1 cellular context compared by ENCODE assay signal in the genomic region with DNA sequence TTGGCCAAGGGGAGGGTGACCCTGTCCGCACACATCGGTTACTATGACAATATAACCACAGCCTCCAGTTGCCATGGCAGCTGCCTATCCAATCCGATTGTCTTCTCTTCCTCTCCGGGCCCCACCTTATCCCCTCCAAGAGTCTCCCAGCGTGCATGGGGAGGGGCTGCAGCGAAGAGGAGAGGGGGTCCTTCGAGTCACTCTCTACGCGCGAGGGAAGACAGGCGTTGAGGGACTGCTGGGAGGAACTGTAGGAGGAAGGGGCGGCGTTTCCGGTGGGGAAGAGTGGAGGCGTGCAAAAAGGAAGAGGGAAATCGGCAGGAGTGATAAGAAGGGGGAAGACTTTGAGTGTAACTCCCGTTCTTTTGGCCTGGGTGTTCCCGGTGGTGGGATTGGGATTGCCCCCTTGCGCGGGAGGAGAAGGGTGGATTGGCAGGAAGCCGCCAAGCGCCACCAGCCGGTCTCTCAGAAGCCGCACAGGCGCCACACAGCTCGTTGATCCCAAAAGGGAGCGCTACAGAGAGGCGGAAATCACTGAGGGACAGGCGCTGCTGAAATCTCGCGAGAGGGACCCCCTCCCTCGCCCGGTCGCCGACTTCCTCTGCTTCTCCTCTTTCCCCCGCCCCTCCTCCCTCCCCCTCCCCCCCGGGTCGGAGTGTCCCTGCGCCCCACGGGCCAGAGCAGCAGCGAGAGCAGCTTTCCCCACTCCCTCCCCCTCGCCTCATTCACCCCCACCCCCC.
TF ChIP-seq lines count a peak whose summit lies in the region.

No MANE protein-coding gene starts in this region.

TF ChIP-seq in HepG2, 621 proteins besides CTCF, POLR2A, EP300 and RAD21 (continued from another document and continues in another):
- TF ChIP-seq, protein P1, sequence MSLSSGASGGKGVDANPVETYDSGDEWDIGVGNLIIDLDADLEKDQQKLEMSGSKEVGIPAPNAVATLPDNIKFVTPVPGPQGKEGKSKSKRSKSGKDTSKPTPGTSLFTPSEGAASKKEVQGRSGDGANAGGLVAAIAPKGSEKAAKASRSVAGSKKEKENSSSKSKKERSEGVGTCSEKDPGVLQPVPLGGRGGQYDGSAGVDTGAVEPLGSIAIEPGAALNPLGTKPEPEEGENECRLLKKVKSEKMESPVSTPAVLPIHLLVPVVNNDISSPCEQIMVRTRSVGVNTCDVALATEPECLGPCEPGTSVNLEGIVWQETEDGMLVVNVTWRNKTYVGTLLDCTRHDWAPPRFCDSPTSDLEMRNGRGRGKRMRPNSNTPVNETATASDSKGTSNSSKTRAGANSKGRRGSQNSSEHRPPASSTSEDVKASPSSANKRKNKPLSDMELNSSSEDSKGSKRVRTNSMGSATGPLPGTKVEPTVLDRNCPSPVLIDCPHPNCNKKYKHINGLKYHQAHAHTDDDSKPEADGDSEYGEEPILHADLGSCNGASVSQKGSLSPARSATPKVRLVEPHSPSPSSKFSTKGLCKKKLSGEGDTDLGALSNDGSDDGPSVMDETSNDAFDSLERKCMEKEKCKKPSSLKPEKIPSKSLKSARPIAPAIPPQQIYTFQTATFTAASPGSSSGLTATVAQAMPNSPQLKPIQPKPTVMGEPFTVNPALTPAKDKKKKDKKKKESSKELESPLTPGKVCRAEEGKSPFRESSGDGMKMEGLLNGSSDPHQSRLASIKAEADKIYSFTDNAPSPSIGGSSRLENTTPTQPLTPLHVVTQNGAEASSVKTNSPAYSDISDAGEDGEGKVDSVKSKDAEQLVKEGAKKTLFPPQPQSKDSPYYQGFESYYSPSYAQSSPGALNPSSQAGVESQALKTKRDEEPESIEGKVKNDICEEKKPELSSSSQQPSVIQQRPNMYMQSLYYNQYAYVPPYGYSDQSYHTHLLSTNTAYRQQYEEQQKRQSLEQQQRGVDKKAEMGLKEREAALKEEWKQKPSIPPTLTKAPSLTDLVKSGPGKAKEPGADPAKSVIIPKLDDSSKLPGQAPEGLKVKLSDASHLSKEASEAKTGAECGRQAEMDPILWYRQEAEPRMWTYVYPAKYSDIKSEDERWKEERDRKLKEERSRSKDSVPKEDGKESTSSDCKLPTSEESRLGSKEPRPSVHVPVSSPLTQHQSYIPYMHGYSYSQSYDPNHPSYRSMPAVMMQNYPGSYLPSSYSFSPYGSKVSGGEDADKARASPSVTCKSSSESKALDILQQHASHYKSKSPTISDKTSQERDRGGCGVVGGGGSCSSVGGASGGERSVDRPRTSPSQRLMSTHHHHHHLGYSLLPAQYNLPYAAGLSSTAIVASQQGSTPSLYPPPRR (CRISPR knock-in tag; IDR thresholded peaks at IDR 0.05; ENCODE audit: borderline replicate concordance), result no peak
- TF ChIP-seq ZMYM2 (CRISPR knock-in tag; IDR thresholded peaks at IDR 0.05), result no peak
- TF ChIP-seq ZNF83 (CRISPR knock-in tag; IDR thresholded peaks at IDR 0.05; ENCODE audit: borderline replicate concordance), result no peak
- 0 out of 2 replicates have a peak, but pooled peaks have one; percentile 22 for TF ChIP-seq ZNF235 (CRISPR knock-in tag; IDR thresholded peaks at IDR 0.05; ENCODE audit: borderline replicate concordance)
- TF ChIP-seq, protein P2, sequence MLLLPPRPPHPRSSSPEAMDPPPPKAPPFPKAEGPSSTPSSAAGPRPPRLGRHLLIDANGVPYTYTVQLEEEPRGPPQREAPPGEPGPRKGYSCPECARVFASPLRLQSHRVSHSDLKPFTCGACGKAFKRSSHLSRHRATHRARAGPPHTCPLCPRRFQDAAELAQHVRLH (CRISPR knock-in tag; IDR thresholded peaks at IDR 0.05; ENCODE audit: borderline replicate concordance, low read depth), result peak; percentile 49; the same call in 1 of the 2 replicates
- TF ChIP-seq ZNF335 (CRISPR knock-in tag; IDR thresholded peaks at IDR 0.05), result peak; percentile 30; the same call in 1 of the 2 replicates
- no peak for TF ChIP-seq SYNCRIP (IDR thresholded peaks at IDR 0.05; ENCODE audit: insufficient read depth, low read depth, low read length)
- no peak for TF ChIP-seq TAF15 (IDR thresholded peaks at IDR 0.05; ENCODE audit: low read depth, low read length, poor library complexity, severe bottlenecking)
- TF ChIP-seq HOXA7 (CRISPR knock-in tag; IDR thresholded peaks at IDR 0.05), result no peak
- no peak for TF ChIP-seq SMARCC2 (IDR thresholded peaks at IDR 0.05)
- TF ChIP-seq ELF3 (CRISPR knock-in tag; IDR thresholded peaks at IDR 0.05), result peak; percentile 67
- peak; percentile 84 for TF ChIP-seq GABPA (IDR thresholded peaks at IDR 0.05; ENCODE audit: low read depth, low read length)
- TF ChIP-seq GABPA (CRISPR knock-in tag; IDR thresholded peaks at IDR 0.05; ENCODE audit: low read depth), result peak; percentile 99
- peak; percentile 39; the same call in 1 of the 2 replicates for TF ChIP-seq FOXK2 (IDR thresholded peaks at IDR 0.05)
- no peak for TF ChIP-seq TCF7L2 (IDR thresholded peaks at IDR 0.05; ENCODE audit: low read depth, low read length)
- TF ChIP-seq, protein P3, sequence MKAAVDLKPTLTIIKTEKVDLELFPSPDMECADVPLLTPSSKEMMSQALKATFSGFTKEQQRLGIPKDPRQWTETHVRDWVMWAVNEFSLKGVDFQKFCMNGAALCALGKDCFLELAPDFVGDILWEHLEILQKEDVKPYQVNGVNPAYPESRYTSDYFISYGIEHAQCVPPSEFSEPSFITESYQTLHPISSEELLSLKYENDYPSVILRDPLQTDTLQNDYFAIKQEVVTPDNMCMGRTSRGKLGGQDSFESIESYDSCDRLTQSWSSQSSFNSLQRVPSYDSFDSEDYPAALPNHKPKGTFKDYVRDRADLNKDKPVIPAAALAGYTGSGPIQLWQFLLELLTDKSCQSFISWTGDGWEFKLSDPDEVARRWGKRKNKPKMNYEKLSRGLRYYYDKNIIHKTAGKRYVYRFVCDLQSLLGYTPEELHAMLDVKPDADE (CRISPR knock-in tag; IDR thresholded peaks at IDR 0.05), result no peak
- TF ChIP-seq, protein P4, sequence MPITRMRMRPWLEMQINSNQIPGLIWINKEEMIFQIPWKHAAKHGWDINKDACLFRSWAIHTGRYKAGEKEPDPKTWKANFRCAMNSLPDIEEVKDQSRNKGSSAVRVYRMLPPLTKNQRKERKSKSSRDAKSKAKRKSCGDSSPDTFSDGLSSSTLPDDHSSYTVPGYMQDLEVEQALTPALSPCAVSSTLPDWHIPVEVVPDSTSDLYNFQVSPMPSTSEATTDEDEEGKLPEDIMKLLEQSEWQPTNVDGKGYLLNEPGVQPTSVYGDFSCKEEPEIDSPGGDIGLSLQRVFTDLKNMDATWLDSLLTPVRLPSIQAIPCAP (CRISPR knock-in tag; IDR thresholded peaks at IDR 0.05; ENCODE audit: low read depth), result no peak
- TF ChIP-seq, protein P5, sequence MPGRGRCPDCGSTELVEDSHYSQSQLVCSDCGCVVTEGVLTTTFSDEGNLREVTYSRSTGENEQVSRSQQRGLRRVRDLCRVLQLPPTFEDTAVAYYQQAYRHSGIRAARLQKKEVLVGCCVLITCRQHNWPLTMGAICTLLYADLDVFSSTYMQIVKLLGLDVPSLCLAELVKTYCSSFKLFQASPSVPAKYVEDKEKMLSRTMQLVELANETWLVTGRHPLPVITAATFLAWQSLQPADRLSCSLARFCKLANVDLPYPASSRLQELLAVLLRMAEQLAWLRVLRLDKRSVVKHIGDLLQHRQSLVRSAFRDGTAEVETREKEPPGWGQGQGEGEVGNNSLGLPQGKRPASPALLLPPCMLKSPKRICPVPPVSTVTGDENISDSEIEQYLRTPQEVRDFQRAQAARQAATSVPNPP (CRISPR knock-in tag; IDR thresholded peaks at IDR 0.05), result no peak
- TF ChIP-seq, protein P6, sequence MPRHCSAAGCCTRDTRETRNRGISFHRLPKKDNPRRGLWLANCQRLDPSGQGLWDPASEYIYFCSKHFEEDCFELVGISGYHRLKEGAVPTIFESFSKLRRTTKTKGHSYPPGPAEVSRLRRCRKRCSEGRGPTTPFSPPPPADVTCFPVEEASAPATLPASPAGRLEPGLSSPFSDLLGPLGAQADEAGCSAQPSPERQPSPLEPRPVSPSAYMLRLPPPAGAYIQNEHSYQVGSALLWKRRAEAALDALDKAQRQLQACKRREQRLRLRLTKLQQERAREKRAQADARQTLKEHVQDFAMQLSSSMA (CRISPR knock-in tag; IDR thresholded peaks at IDR 0.05), result no peak
- no peak; the same call in 1 of the 2 replicates for TF ChIP-seq MEIS1 (CRISPR knock-in tag; IDR thresholded peaks at IDR 0.05; ENCODE audit: borderline replicate concordance)
- TF ChIP-seq, protein P7, sequence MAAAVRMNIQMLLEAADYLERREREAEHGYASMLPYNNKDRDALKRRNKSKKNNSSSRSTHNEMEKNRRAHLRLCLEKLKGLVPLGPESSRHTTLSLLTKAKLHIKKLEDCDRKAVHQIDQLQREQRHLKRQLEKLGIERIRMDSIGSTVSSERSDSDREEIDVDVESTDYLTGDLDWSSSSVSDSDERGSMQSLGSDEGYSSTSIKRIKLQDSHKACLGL (CRISPR knock-in tag; IDR thresholded peaks at IDR 0.05), result no peak
- no peak for TF ChIP-seq ZNF775 (CRISPR knock-in tag; IDR thresholded peaks at IDR 0.05; ENCODE audit: borderline replicate concordance)
- no peak for TF ChIP-seq MTA1 (CRISPR knock-in tag; IDR thresholded peaks at IDR 0.05; ENCODE audit: borderline replicate concordance)
- TF ChIP-seq, protein P8, sequence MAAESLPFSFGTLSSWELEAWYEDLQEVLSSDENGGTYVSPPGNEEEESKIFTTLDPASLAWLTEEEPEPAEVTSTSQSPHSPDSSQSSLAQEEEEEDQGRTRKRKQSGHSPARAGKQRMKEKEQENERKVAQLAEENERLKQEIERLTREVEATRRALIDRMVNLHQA (CRISPR knock-in tag; IDR thresholded peaks at IDR 0.05), result no peak
- peak; percentile 41 for TF ChIP-seq ZNF331 (CRISPR knock-in tag; IDR thresholded peaks at IDR 0.05)
- TF ChIP-seq MTA3 (CRISPR knock-in tag; IDR thresholded peaks at IDR 0.05), result no peak
- TF ChIP-seq ZNF780A (CRISPR knock-in tag; IDR thresholded peaks at IDR 0.05), result no peak
- TF ChIP-seq, protein P9, sequence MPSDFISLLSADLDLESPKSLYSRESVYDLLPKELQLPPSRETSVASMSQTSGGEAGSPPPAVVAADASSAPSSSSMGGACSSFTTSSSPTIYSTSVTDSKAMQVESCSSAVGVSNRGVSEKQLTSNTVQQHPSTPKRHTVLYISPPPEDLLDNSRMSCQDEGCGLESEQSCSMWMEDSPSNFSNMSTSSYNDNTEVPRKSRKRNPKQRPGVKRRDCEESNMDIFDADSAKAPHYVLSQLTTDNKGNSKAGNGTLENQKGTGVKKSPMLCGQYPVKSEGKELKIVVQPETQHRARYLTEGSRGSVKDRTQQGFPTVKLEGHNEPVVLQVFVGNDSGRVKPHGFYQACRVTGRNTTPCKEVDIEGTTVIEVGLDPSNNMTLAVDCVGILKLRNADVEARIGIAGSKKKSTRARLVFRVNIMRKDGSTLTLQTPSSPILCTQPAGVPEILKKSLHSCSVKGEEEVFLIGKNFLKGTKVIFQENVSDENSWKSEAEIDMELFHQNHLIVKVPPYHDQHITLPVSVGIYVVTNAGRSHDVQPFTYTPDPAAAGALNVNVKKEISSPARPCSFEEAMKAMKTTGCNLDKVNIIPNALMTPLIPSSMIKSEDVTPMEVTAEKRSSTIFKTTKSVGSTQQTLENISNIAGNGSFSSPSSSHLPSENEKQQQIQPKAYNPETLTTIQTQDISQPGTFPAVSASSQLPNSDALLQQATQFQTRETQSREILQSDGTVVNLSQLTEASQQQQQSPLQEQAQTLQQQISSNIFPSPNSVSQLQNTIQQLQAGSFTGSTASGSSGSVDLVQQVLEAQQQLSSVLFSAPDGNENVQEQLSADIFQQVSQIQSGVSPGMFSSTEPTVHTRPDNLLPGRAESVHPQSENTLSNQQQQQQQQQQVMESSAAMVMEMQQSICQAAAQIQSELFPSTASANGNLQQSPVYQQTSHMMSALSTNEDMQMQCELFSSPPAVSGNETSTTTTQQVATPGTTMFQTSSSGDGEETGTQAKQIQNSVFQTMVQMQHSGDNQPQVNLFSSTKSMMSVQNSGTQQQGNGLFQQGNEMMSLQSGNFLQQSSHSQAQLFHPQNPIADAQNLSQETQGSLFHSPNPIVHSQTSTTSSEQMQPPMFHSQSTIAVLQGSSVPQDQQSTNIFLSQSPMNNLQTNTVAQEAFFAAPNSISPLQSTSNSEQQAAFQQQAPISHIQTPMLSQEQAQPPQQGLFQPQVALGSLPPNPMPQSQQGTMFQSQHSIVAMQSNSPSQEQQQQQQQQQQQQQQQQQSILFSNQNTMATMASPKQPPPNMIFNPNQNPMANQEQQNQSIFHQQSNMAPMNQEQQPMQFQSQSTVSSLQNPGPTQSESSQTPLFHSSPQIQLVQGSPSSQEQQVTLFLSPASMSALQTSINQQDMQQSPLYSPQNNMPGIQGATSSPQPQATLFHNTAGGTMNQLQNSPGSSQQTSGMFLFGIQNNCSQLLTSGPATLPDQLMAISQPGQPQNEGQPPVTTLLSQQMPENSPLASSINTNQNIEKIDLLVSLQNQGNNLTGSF (CRISPR knock-in tag; IDR thresholded peaks at IDR 0.05), result no peak
- TF ChIP-seq, protein P10, sequence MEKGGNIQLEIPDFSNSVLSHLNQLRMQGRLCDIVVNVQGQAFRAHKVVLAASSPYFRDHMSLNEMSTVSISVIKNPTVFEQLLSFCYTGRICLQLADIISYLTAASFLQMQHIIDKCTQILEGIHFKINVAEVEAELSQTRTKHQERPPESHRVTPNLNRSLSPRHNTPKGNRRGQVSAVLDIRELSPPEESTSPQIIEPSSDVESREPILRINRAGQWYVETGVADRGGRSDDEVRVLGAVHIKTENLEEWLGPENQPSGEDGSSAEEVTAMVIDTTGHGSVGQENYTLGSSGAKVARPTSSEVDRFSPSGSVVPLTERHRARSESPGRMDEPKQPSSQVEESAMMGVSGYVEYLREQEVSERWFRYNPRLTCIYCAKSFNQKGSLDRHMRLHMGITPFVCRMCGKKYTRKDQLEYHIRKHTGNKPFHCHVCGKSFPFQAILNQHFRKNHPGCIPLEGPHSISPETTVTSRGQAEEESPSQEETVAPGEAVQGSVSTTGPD (CRISPR knock-in tag; IDR thresholded peaks at IDR 0.05), result no peak
- no peak for TF ChIP-seq SUZ12 (IDR thresholded peaks at IDR 0.05; ENCODE audit: low read depth, low read length)
- TF ChIP-seq ZFP62 (CRISPR knock-in tag; IDR thresholded peaks at IDR 0.05), result no peak
- TF ChIP-seq DR1 (CRISPR knock-in tag; IDR thresholded peaks at IDR 0.05), result no peak
- no peak for TF ChIP-seq NR1H2 (CRISPR knock-in tag; IDR thresholded peaks at IDR 0.05; ENCODE audit: borderline replicate concordance, low read depth)
- peak; percentile 75; the same call in 1 of the 2 replicates for TF ChIP-seq ATF7-NPFF (CRISPR knock-in tag; IDR thresholded peaks at IDR 0.05; ENCODE audit: low read depth)
- peak; percentile 61; the same call in 1 of the 2 replicates for TF ChIP-seq FOXC1 (CRISPR knock-in tag; IDR thresholded peaks at IDR 0.05; ENCODE audit: borderline replicate concordance)
- no peak; the same call in none of the 2 replicates for TF ChIP-seq MIXL1 (CRISPR knock-in tag; IDR thresholded peaks at IDR 0.05)
